In the genomic region with DNA sequence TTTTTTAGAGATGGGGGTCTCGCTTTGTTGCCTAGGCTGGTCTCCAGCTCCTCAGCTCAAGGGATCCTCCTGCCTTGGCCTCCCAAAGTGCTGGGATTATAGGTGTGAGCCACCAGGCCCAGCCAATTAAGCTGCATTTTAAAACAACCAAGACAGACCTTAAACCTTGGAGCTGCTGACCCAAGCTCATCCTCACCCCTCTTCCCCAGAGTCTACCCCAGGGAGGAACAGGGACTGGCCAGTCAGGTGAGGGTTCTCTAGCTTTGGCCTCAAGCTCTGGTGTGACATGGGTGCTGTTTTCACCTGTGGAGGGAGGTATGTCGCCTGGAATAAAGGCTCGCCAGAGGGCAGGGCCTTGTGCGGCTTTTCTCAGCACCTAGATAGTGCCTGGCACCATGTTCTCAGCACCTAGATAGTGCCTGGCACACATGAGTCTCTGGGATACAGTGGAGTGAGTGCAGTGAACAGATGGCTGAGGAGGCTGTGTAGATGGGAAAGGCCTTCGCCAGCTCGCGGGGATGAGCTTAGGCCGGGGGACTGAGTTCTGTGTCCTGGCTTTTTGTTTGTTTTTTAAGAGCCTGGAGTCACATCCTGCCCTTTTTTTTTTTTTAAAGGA, we compare ENCODE assay signal across 10 cellular contexts. TPM values are rescaled to one million over a fixed set of nuclear protein-coding genes. Genes with fewer than 3 reads are reported as not detected.
DNase-seq lines count a peak whose midpoint lies in the region; TF ChIP-seq lines count a peak whose summit lies in the region.
"Had no signal": no experiment of that assay in that cellular context is flagged by ENCODE, and none has a peak within 500 bp of the region (broad histone marks: within the 10 kb centered on the region; RNA-seq: fewer than 3 reads in every experiment).

No MANE protein-coding gene starts in this region.

- intact Hi-C loops in ascending aorta (cut with DNase I) = no loop called here

- H3K36me3 ChIP-seq in HUES6 (ENCODE audit: control insufficient read depth, insufficient read depth, low read length) (peaks cover 47% of the 10 kb centered on the region), ascending aorta (peaks cover 48 to 49% of the 10 kb centered on the region in 2 donors), neural cell (ENCODE audit: insufficient read depth, low read length) (peaks cover 7% of the 10 kb centered on the region)
- H3K36me3 ChIP-seq in CD8-positive, alpha-beta memory T cell (ENCODE audit: insufficient read depth, low read length) = peaks cover 24% of the 10 kb centered on the region

- H3K4me2 ChIP-seq in neural cell (ENCODE audit: low read length) = no peak overlapping the region

- in situ Hi-C loops in GM13977 (cut with MboI; ENCODE audit: low pct_unique_long_range_greater_than_20kb, low sequenced_read_pairs, unreplicated experiment) = no loop called here

- peak overlapping the region; percentile 3 for H3K9ac ChIP-seq in HUES6 (ENCODE audit: low read length)
- no peak overlapping the region for H3K9ac ChIP-seq in neural cell (ENCODE audit: low read length)

- no peaks in the 10 kb centered on the region for H3F3A ChIP-seq in neural cell (ENCODE audit: insufficient read depth, low read length, poor library complexity, severe bottlenecking)

- H2AFZ ChIP-seq in neural cell (ENCODE audit: low read depth, low read length) = no peak overlapping the region

- H3K9me3 ChIP-seq in HUES6 (ENCODE audit: control insufficient read depth, insufficient read depth, low read depth, low read length) (no peaks in the 10 kb centered on the region), ascending aorta (no peaks in the 10 kb centered on the region), neural cell (ENCODE audit: low read length) (no peaks in the 10 kb centered on the region)
- H3K9me3 ChIP-seq in CD8-positive, alpha-beta memory T cell (ENCODE audit: low read length) = no peaks in the 10 kb centered on the region

- H3K9me2 ChIP-seq in neural cell (ENCODE audit: insufficient read depth, low read length) = no peaks in the 10 kb centered on the region

- no peaks in the 10 kb centered on the region for H3K79me2 ChIP-seq in neural cell (replicated peaks; ENCODE audit: insufficient read depth, low read length)

- POLR2A ChIA-PET in CD8-positive, alpha-beta memory T cell (lab: Charles Lee) = interaction anchor here (0.7 to 1.0 kb wide), 3 partner anchors 9 to 68 kb away, joined by 3 to 5 read pairs (median 4); a partner anchor contains a TSS

- H3K4me1 ChIP-seq in HUES6 (ENCODE audit: control insufficient read depth, insufficient read depth, low read length) (no peaks in the 10 kb centered on the region), ascending aorta (peaks cover 0 to 29% of the 10 kb centered on the region in 2 donors)
- peaks cover 22% of the 10 kb centered on the region for H3K4me1 ChIP-seq in CD8-positive, alpha-beta memory T cell (ENCODE audit: insufficient read depth, low read length)

- H4K20me1 ChIP-seq in neural cell (ENCODE audit: insufficient read depth) = no peaks in the 10 kb centered on the region

- no peak for TF ChIP-seq RAD21 in neural cell (conservative IDR thresholded peaks at IDR 0.05)

- DNase-seq in D341Med (ENCODE audit: low spot score) (peak; percentile 57), ascending aorta (ENCODE audit: low spot score in 2 of 2) (no peak), NCI-H1930 (lab: John Stamatoyannopoulos, UW) (no peak), glomerular visceral epithelial cell (ENCODE audit: extremely low spot score) (no peak), GM13977 (ENCODE audit: low spot score) (no peak)
- DNase-seq in CD8-positive, alpha-beta memory T cell = no peak
- DNase-seq: activated naive CD4-positive, alpha-beta T cell treated with anti-CD3 and anti-CD28 coated beads, Interleukin-2, amount 50 U/mL, for 16 hours; NCI-H2029 treated with DMSO at 0.1 percent for 48 hours had no signal

- peak overlapping the region in 1 of 8 donors; percentile 57 for H3K27ac Mint-ChIP-seq in CD8-positive, alpha-beta memory T cell

- H3K4me3 Mint-ChIP-seq in CD8-positive, alpha-beta memory T cell = no peak overlapping the region

- H3K4me3 ChIP-seq in HUES6 (ENCODE audit: low read depth, low read length) (no peak overlapping the region), ascending aorta (no peak overlapping the region), neural cell (ENCODE audit: low read length) (no peak overlapping the region)
- no peak overlapping the region for H3K4me3 ChIP-seq in CD8-positive, alpha-beta memory T cell (ENCODE audit: low read length)

- no peak for TF ChIP-seq EP300 in neural cell (conservative IDR thresholded peaks at IDR 0.05; ENCODE audit: poor library complexity, severe bottlenecking)

- TF ChIP-seq CTCF in ascending aorta (IDR thresholded peaks at IDR 0.05) = no peak
- TF ChIP-seq CTCF in neural cell (IDR thresholded peaks at IDR 0.05; ENCODE audit: poor library complexity, severe bottlenecking) = no peak
- no peak for TF ChIP-seq CTCF in GM13977 (IDR thresholded peaks at IDR 0.05; ENCODE audit: extremely low read depth, insufficient read depth, missing control alignments)

- H3K4me1 Mint-ChIP-seq in CD8-positive, alpha-beta memory T cell = peaks cover 30 to 53% (median 41%) of the 10 kb centered on the region in 3 donors

- H3K36me3 Mint-ChIP-seq in CD8-positive, alpha-beta memory T cell = peaks cover 5 to 50% (median 10%) of the 10 kb centered on the region in 3 donors

- H3K27me3 Mint-ChIP-seq in CD8-positive, alpha-beta memory T cell = no peaks in the 10 kb centered on the region

- no peaks in the 10 kb centered on the region for H3K9me3 Mint-ChIP-seq in CD8-positive, alpha-beta memory T cell

- CTCF ChIA-PET in CD8-positive, alpha-beta memory T cell (lab: Charles Lee) = interaction anchor here (1.4 to 2.4 kb wide), 5 partner anchors 58 to 204 kb away, joined by 3 to 12 read pairs (median 6); a partner anchor contains a TSS

- H3K27ac ChIP-seq in HUES6 (ENCODE audit: low read depth, low read length) (no peak overlapping the region), ascending aorta (peak overlapping the region; percentile 62 to 72), neural cell (ENCODE audit: low read length) (no peak overlapping the region)
- no peak overlapping the region for H3K27ac ChIP-seq in CD8-positive, alpha-beta memory T cell (ENCODE audit: low read depth, low read length)

- no peaks in the 10 kb centered on the region for H3K27me3 ChIP-seq in HUES6 (ENCODE audit: control insufficient read depth, insufficient read depth, low read length)
- no peaks in the 10 kb centered on the region for H3K27me3 ChIP-seq in ascending aorta
- H3K27me3 ChIP-seq in neural cell (ENCODE audit: insufficient read depth, low read depth, low read length) = no peaks in the 10 kb centered on the region
- H3K27me3 ChIP-seq in CD8-positive, alpha-beta memory T cell (ENCODE audit: insufficient read depth, low read length, poor library complexity, severe bottlenecking) = no peaks in the 10 kb centered on the region

TF ChIP-seq in neural cell, 6 proteins besides CTCF, POLR2A, EP300 and RAD21:
- TF ChIP-seq, protein P1, sequence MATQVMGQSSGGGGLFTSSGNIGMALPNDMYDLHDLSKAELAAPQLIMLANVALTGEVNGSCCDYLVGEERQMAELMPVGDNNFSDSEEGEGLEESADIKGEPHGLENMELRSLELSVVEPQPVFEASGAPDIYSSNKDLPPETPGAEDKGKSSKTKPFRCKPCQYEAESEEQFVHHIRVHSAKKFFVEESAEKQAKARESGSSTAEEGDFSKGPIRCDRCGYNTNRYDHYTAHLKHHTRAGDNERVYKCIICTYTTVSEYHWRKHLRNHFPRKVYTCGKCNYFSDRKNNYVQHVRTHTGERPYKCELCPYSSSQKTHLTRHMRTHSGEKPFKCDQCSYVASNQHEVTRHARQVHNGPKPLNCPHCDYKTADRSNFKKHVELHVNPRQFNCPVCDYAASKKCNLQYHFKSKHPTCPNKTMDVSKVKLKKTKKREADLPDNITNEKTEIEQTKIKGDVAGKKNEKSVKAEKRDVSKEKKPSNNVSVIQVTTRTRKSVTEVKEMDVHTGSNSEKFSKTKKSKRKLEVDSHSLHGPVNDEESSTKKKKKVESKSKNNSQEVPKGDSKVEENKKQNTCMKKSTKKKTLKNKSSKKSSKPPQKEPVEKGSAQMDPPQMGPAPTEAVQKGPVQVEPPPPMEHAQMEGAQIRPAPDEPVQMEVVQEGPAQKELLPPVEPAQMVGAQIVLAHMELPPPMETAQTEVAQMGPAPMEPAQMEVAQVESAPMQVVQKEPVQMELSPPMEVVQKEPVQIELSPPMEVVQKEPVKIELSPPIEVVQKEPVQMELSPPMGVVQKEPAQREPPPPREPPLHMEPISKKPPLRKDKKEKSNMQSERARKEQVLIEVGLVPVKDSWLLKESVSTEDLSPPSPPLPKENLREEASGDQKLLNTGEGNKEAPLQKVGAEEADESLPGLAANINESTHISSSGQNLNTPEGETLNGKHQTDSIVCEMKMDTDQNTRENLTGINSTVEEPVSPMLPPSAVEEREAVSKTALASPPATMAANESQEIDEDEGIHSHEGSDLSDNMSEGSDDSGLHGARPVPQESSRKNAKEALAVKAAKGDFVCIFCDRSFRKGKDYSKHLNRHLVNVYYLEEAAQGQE (IDR thresholded peaks at IDR 0.05; ENCODE audit: borderline replicate concordance) = no peak
- TF ChIP-seq EZH2 (IDR thresholded peaks at IDR 0.05; ENCODE audit: borderline replicate concordance, insufficient read depth, low read length, poor library complexity, severe bottlenecking) (no peak), SMC3 (conservative IDR thresholded peaks at IDR 0.05; ENCODE audit: poor library complexity) (no peak), MXI1 (conservative IDR thresholded peaks at IDR 0.05; ENCODE audit: poor library complexity, severe bottlenecking) (no peak), POLR2AphosphoS5 (IDR thresholded peaks at IDR 0.05) (peak; percentile 37)
TF ChIP-seq in neural cell: peak in this region for 1.

RNA-seq across cellular contexts. Expression of a gene that starts 7.4 kb away (rescaled TPM):
- total RNA-seq in ascending aorta = 470 TPM
- 195 and 253 TPM in 2 replicates for polyA plus RNA-seq in neural cell
- polyA minus RNA-seq in neural cell = 67.1 and 102 TPM in 2 replicates
- 100 to 1,000 TPM; 108 to 111 TPM for total RNA-seq in CD8-positive, alpha-beta memory T cell
- polyA plus RNA-seq in CD8-positive, alpha-beta memory T cell = 72.3 TPM

RNA-seq across cellular contexts. Expression of a gene that starts 9.5 kb away (rescaled TPM):
- total RNA-seq in ascending aorta = 286 TPM
- polyA plus RNA-seq in neural cell = 38.4 and 60.5 TPM in 2 replicates
- 19.2 and 29.2 TPM in 2 replicates for polyA minus RNA-seq in neural cell
- 100 to 1,000 TPM; 110 to 111 TPM for total RNA-seq in CD8-positive, alpha-beta memory T cell
- polyA plus RNA-seq in CD8-positive, alpha-beta memory T cell = 68.0 TPM

RNA-seq across cellular contexts. Expression of a gene that starts 14.7 kb away (rescaled TPM):
- total RNA-seq in ascending aorta = 49.5 TPM
- polyA plus RNA-seq in neural cell = 14.5 and 19.4 TPM in 2 replicates
- 19.2 and 23.9 TPM in 2 replicates for polyA minus RNA-seq in neural cell
- 10 to 100 TPM; 13.9 to 14.1 TPM for total RNA-seq in CD8-positive, alpha-beta memory T cell
- 50.7 TPM for polyA plus RNA-seq in CD8-positive, alpha-beta memory T cell

RNA-seq across cellular contexts. Expression of a gene that starts 58.1 kb away (rescaled TPM):
- not detected for total RNA-seq in ascending aorta
- 54.1 and 59.7 TPM in 2 replicates for polyA plus RNA-seq in neural cell
- polyA minus RNA-seq in neural cell = 19.9 and 22.4 TPM in 2 replicates
- 10 to 100 TPM; 30.7 to 33.7 TPM for total RNA-seq in CD8-positive, alpha-beta memory T cell
- polyA plus RNA-seq in CD8-positive, alpha-beta memory T cell = 37.0 TPM

Comparison
In these comparisons a context has a peak if more than half of its experiments do, and no peak if none do; other contexts are left out.
1. H3K27ac ChIP-seq: peak in ascending aorta (2 of 2); none in HUES6 (single experiment), neural cell (single experiment) and CD8-positive, alpha-beta memory T cell (single experiment).